Comparison of ENCODE assay signal across 22 cellular contexts in genomic region chr14:76599556-76599955, GRCh38.
"Had no signal": no experiment of that assay in that cellular context is flagged by ENCODE, and none has a peak within 500 bp of the region (broad histone marks: within the 10 kb centered on the region; RNA-seq: fewer than 3 reads in every experiment).

No MANE protein-coding gene starts in this region.

- H3K4me3 ChIP-seq: ascending aorta, hepatocyte, left ventricle myocardium inferior, pancreas, psoas muscle, right atrium auricular region, upper lobe of left lung had no signal

- H3K36me3 ChIP-seq: ascending aorta, brain microvascular endothelial cell, left ventricle myocardium inferior, pancreas, right atrium auricular region, upper lobe of left lung, WERI-Rb-1 had no signal

- H3K9me3 Mint-ChIP-seq: natural killer cell treated with Interleukin-12 subunit alpha and Interleukin-12 subunit beta and Interleukin-15 and Interleukin-18, amount 100 ng/mL, for 72 hours had no signal

- H3K4me1 Mint-ChIP-seq: activated naive CD4-positive, alpha-beta T cell treated with anti-CD3 and anti-CD28 coated beads, Interleukin-2, amount 50 U/mL, for 24 hours had no signal

- H3K79me2 ChIP-seq: hepatocyte had no signal

- H2AFZ ChIP-seq: hepatocyte had no signal

- H3K4me3 Mint-ChIP-seq: activated CD8-positive, alpha-beta T cell treated with anti-CD3 and anti-CD28 coated beads, Interleukin-2, amount 10 ng/mL, durations not matched to agents 7 days and 5 days; activated naive CD4-positive, alpha-beta T cell treated with anti-CD3 and anti-CD28 coated beads, Interleukin-2, amount 50 U/mL, for 24 hours; natural killer cell treated with Interleukin-12 subunit alpha and Interleukin-12 subunit beta and Interleukin-15 and Interleukin-18, amount 100 ng/mL, for 72 hours had no signal

- H3K4me1 ChIP-seq: ascending aorta, pancreas, psoas muscle, right atrium auricular region, upper lobe of left lung had no signal

- H3K27ac Mint-ChIP-seq: activated CD8-positive, alpha-beta T cell treated with anti-CD3 and anti-CD28 coated beads, Interleukin-2, amount 10 ng/mL, durations not matched to agents 7 days and 5 days; activated naive CD4-positive, alpha-beta T cell treated with anti-CD3 and anti-CD28 coated beads, Interleukin-2, amount 50 U/mL, for 24 hours; natural killer cell treated with Interleukin-12 subunit alpha and Interleukin-12 subunit beta and Interleukin-15 and Interleukin-18, amount 100 ng/mL, for 72 hours had no signal

- DNase-seq: activated CD4-positive, alpha-beta T cell treated with anti-CD3 and anti-CD28 coated beads for 1 hour; activated CD4-positive, alpha-beta T cell treated with anti-CD3 and anti-CD28 coated beads, Interleukin-2, amount 50 U/mL, for 1 hour; activated CD8-positive, alpha-beta T cell treated with anti-CD3 and anti-CD28 coated beads, Interleukin-2, amount 10 ng/mL, durations not matched to agents 7 days and 5 days; activated gamma-delta T cell treated with Interleukin-2 at 50 U/mL for 16 hours; activated T-cell treated with anti-CD3 and anti-CD28 coated beads, Interleukin-2, amount 50 U/mL, for 1 hour; brain microvascular endothelial cell; effector memory CD4-positive, alpha-beta T cell; foreskin melanocyte; left ventricle myocardium inferior; mammary epithelial cell; pancreas; psoas muscle; stimulated activated CD4-positive, alpha-beta T cell treated with anti-CD3 and anti-CD28 coated beads, Interleukin-4, amount 100 ng/mL, for 24 hours; stimulated activated naive CD8-positive, alpha-beta T cell treated with anti-CD3 and anti-CD28 coated beads, Interleukin-15, Interleukin-2, amounts not matched to agents 100 U/mL and 50 U/mL, for 24 hours; upper lobe of left lung; WERI-Rb-1 had no signal

- ATAC-seq: activated CD8-positive, alpha-beta T cell treated with anti-CD3 and anti-CD28 coated beads, Interleukin-2, amount 10 ng/mL, durations not matched to agents 7 days and 5 days; esophagus mucosa; natural killer cell treated with Interleukin-12 subunit alpha and Interleukin-12 subunit beta and Interleukin-15 and Interleukin-18, amount 100 ng/mL, for 72 hours; pancreas; psoas muscle; stimulated activated naive CD8-positive, alpha-beta T cell treated with anti-CD3 and anti-CD28 coated beads, Interleukin-15, Interleukin-2, amounts not matched to agents 100 U/mL and 50 U/mL, for 24 hours had no signal

- H3K4me2 ChIP-seq: hepatocyte had no signal

- H3K27ac ChIP-seq: ascending aorta, brain microvascular endothelial cell, hepatocyte, left ventricle myocardium inferior, pancreas, psoas muscle, right atrium auricular region, upper lobe of left lung, WERI-Rb-1 had no signal

- H3K27me3 ChIP-seq: ascending aorta, brain microvascular endothelial cell, pancreas, right atrium auricular region, upper lobe of left lung had no signal

- H3K36me3 Mint-ChIP-seq: activated naive CD4-positive, alpha-beta T cell treated with anti-CD3 and anti-CD28 coated beads, Interleukin-2, amount 50 U/mL, for 24 hours; natural killer cell treated with Interleukin-12 subunit alpha and Interleukin-12 subunit beta and Interleukin-15 and Interleukin-18, amount 100 ng/mL, for 72 hours had no signal
